8 cellular contexts compared by ENCODE assay signal in genomic region chr7:28957064-28957821, GRCh38. TPM values are rescaled to one million over a fixed set of nuclear protein-coding genes. Genes with fewer than 3 reads are reported as not detected.
A peak's percentile ranks its signal among the peaks of the same experiment; 100 is the strongest.
DNase-seq lines count a peak whose midpoint lies in the region; ATAC-seq and TF ChIP-seq lines count a peak whose summit lies in the region.

No MANE protein-coding gene starts in this region.

- 5% methylated on average over 12 of the region's 63 CpGs; no CpG with 5 or more reads in 1 of the 2 donors for WGBS in gastroesophageal sphincter (ENCODE audit: low coverage in 1 of 2), 2 donors

- no peak for TF ChIP-seq EP300 in gastroesophageal sphincter (IDR thresholded peaks at IDR 0.05)

- H3K9me3 ChIP-seq in gastroesophageal sphincter (no peaks in the 10 kb centered on the region), neutrophil (no peaks in the 10 kb centered on the region), HAP-1 (no peaks in the 10 kb centered on the region)

- H3K4me1 ChIP-seq in gastroesophageal sphincter, result peaks cover 0 to 51% (median 27%) of the 10 kb centered on the region in 3 donors
- peaks cover 38 to 43% of the 10 kb centered on the region in 2 experiments for H3K4me1 ChIP-seq in neutrophil (ENCODE audit: control insufficient read depth in 1 of 2, insufficient read depth in 1 of 2, low read depth in 1 of 2, low read length in 1 of 2)
- 0 out of 2 replicates have a peak, but pooled peaks cover 2% of the 10 kb centered on the region for H3K4me1 ChIP-seq in HAP-1

- DNase-seq in DMS79 treated with DMSO at 0.1 percent for 48 hours (lab: John Stamatoyannopoulos, UW) (peak; percentile 50), DMS79 (lab: John Stamatoyannopoulos, UW) (no peak), HAP-1 (ENCODE audit: low spot score in 2 of 2) (no peak)
- DNase-seq in activated CD4-positive, alpha-beta T cell treated with anti-CD3 and anti-CD28 coated beads, Interleukin-2, amount 50 U/mL, for 48 hours, result peak; percentile 3 to 14

- in situ Hi-C loops in HAP-1 (cut with MboI; ENCODE audit: low sequenced_read_pairs), result no loop called here

- no peak for TF ChIP-seq CTCF in gastroesophageal sphincter (IDR thresholded peaks at IDR 0.05)
- no peak for TF ChIP-seq CTCF in neutrophil (IDR thresholded peaks at IDR 0.05)

- TF ChIP-seq POLR2A in gastroesophageal sphincter (IDR thresholded peaks at IDR 0.05), result no peak

- H3K27me3 ChIP-seq in gastroesophageal sphincter, result peaks cover 62% of the 10 kb centered on the region
- peaks cover 96% of the 10 kb centered on the region for H3K27me3 ChIP-seq in neutrophil
- no peaks in the 10 kb centered on the region for H3K27me3 ChIP-seq in HAP-1 (ENCODE audit: low read depth)

- H3K27ac ChIP-seq in gastroesophageal sphincter (peak overlapping the region in 3 of 4 donors; percentile 70 to 72 (median 70)), neutrophil (no peak overlapping the region)

- H3K4me3 ChIP-seq in gastroesophageal sphincter (peak overlapping the region; percentile 11 to 58), neutrophil (ENCODE audit: low read depth in 1 of 2, low read length in 1 of 2) (peak overlapping the region; percentile 45 to 65), HAP-1 (no peak overlapping the region)

- H3K36me3 ChIP-seq in gastroesophageal sphincter, result no peaks in the 10 kb centered on the region
- H3K36me3 ChIP-seq in neutrophil, result no peaks in the 10 kb centered on the region
- H3K36me3 ChIP-seq in HAP-1 (replicated peaks), result no peaks in the 10 kb centered on the region

- ATAC-seq in gastroesophageal sphincter (peak; percentile 23), HG03520 (IDR thresholded peaks at IDR 0.05; ENCODE audit: unreplicated experiment) (no peak), GM19397 (IDR thresholded peaks at IDR 0.05; ENCODE audit: unreplicated experiment) (no peak)

RNA-seq across cellular contexts. Expression of gene TRIL, which starts 0.9 kb away (rescaled TPM):
- 1 to 10 TPM; 1.6 to 6.6 (median 3.9) TPM for total RNA-seq in gastroesophageal sphincter

Comparison
In these comparisons a context has a peak if more than half of its experiments do, and no peak if none do; other contexts are left out.
1. DNase-seq: peak in DMS79 treated with DMSO at 0.1 percent for 48 hours (single experiment) and activated CD4-positive, alpha-beta T cell treated with anti-CD3 and anti-CD28 coated beads, Interleukin-2, amount 50 U/mL, for 48 hours (2 of 2); none in DMS79 (single experiment) and HAP-1 (0 of 2).